Comparison of ENCODE assay signal across 12 cellular contexts in genomic region chrX:47574096-47574553, GRCh38. TPM values are rescaled to one million over a fixed set of nuclear protein-coding genes. Genes with fewer than 3 reads are reported as not detected.
A peak's percentile ranks its signal among the peaks of the same experiment; 100 is the strongest.
DNase-seq lines count a peak whose midpoint lies in the region; ATAC-seq and TF ChIP-seq lines count a peak whose summit lies in the region.
"Had no signal": no experiment of that assay in that cellular context is flagged by ENCODE, and none has a peak within 500 bp of the region (broad histone marks: within the 10 kb centered on the region; RNA-seq: fewer than 3 reads in every experiment).

No MANE protein-coding gene starts in this region.

- H3K9me3 Mint-ChIP-seq in activated naive CD8-positive, alpha-beta T cell treated with anti-CD3 and anti-CD28 coated beads for 36 hours = no peaks in the 10 kb centered on the region
- no peaks in the 10 kb centered on the region for H3K9me3 Mint-ChIP-seq in activated naive CD8-positive, alpha-beta T cell treated with anti-CD3 and anti-CD28 coated beads, Interleukin-2, amount 50 U/mL, for 24 hours
- H3K9me3 Mint-ChIP-seq in nephron (peaks cover 28% of the 10 kb centered on the region), HFFc6 (no peaks in the 10 kb centered on the region), endothelial cell (ENCODE audit: unreplicated experiment) (no peaks in the 10 kb centered on the region)
- H3K9me3 Mint-ChIP-seq: stimulated activated memory B cell treated with anti-CD40 and anti-IgM and Interleukin-4, amounts not matched to agents 10 μg/mL and 1 μg/mL and 100 μg/mL, for 72 hours had no signal

- peaks cover 7% of the 10 kb centered on the region for H3K4me1 Mint-ChIP-seq in activated naive CD8-positive, alpha-beta T cell treated with anti-CD3 and anti-CD28 coated beads for 36 hours
- peaks cover 13% of the 10 kb centered on the region for H3K4me1 Mint-ChIP-seq in activated naive CD8-positive, alpha-beta T cell treated with anti-CD3 and anti-CD28 coated beads, Interleukin-2, amount 50 U/mL, for 24 hours
- H3K4me1 Mint-ChIP-seq in nephron (peaks cover 22% of the 10 kb centered on the region), HFFc6 (ENCODE audit: low read depth) (peaks cover 41% of the 10 kb centered on the region), endothelial cell (ENCODE audit: unreplicated experiment) (peaks cover 12% of the 10 kb centered on the region)

- H3K4me3 ChIP-seq in vagina = peak overlapping the region; percentile 20 to 27

- intact Hi-C loops in left cardiac atrium (cut with DNase I) = no loop called here
- intact Hi-C loops in vagina (cut with DNase I) = no loop called here

- H3K27ac Mint-ChIP-seq in activated naive CD8-positive, alpha-beta T cell treated with anti-CD3 and anti-CD28 coated beads for 36 hours = no peak overlapping the region
- no peak overlapping the region for H3K27ac Mint-ChIP-seq in activated naive CD8-positive, alpha-beta T cell treated with anti-CD3 and anti-CD28 coated beads, Interleukin-2, amount 50 U/mL, for 24 hours
- peak overlapping the region; percentile 97 to 99 (median 98) for H3K27ac Mint-ChIP-seq in nephron
- no peak overlapping the region for H3K27ac Mint-ChIP-seq in HFFc6
- H3K27ac Mint-ChIP-seq in endothelial cell (ENCODE audit: unreplicated experiment) = no peak overlapping the region
- H3K27ac Mint-ChIP-seq: stimulated activated memory B cell treated with anti-CD40 and anti-IgM and Interleukin-4, amounts not matched to agents 10 μg/mL and 1 μg/mL and 100 μg/mL, for 72 hours had no signal

- H3K27me3 Mint-ChIP-seq in activated naive CD8-positive, alpha-beta T cell treated with anti-CD3 and anti-CD28 coated beads for 36 hours = peaks cover 10% of the 10 kb centered on the region
- peaks cover 8% of the 10 kb centered on the region for H3K27me3 Mint-ChIP-seq in activated naive CD8-positive, alpha-beta T cell treated with anti-CD3 and anti-CD28 coated beads, Interleukin-2, amount 50 U/mL, for 24 hours
- H3K27me3 Mint-ChIP-seq in nephron (ENCODE audit: low read depth) (no peaks in the 10 kb centered on the region), HFFc6 (ENCODE audit: insufficient read depth) (no peaks in the 10 kb centered on the region; the same call in 1 of the 2 replicates), endothelial cell (ENCODE audit: unreplicated experiment) (peaks cover 16% of the 10 kb centered on the region)

- peaks cover 24% of the 10 kb centered on the region for H3K36me3 Mint-ChIP-seq in activated naive CD8-positive, alpha-beta T cell treated with anti-CD3 and anti-CD28 coated beads for 36 hours
- peaks cover 16% of the 10 kb centered on the region for H3K36me3 Mint-ChIP-seq in activated naive CD8-positive, alpha-beta T cell treated with anti-CD3 and anti-CD28 coated beads, Interleukin-2, amount 50 U/mL, for 24 hours (ENCODE audit: low read depth)
- peaks cover 35% of the 10 kb centered on the region for H3K36me3 Mint-ChIP-seq in nephron (ENCODE audit: low read depth)
- peaks cover 23% of the 10 kb centered on the region for H3K36me3 Mint-ChIP-seq in HFFc6 (ENCODE audit: low read depth)
- H3K36me3 Mint-ChIP-seq in endothelial cell (ENCODE audit: low read depth, unreplicated experiment) = peaks cover 18% of the 10 kb centered on the region

- no peak for DNase-seq in activated naive CD8-positive, alpha-beta T cell treated with anti-CD3 and anti-CD28 coated beads for 36 hours
- DNase-seq in activated naive CD8-positive, alpha-beta T cell treated with anti-CD3 and anti-CD28 coated beads, Interleukin-2, amount 50 U/mL, for 24 hours = no peak
- DNase-seq in left cardiac atrium (no peak), vagina (ENCODE audit: extremely low spot score in 2 of 2) (no peak), NCI-H226 (no peak), HFFc6 (no peak), endothelial cell (ENCODE audit: low spot score) (no peak)
- DNase-seq: central memory CD4-positive, alpha-beta T cell; NCI-H1092; T-helper 9 cell had no signal

- TF ChIP-seq CTCF in nephron (IDR thresholded peaks at IDR 0.05; ENCODE audit: unreplicated experiment in 3 of 3) = no peak
- TF ChIP-seq CTCF in vagina (IDR thresholded peaks at IDR 0.05) = no peak
- TF ChIP-seq CTCF in HFFc6 (IDR thresholded peaks at IDR 0.05) = no peak
- TF ChIP-seq CTCF in endothelial cell (IDR thresholded peaks at IDR 0.05; ENCODE audit: unreplicated experiment) = no peak

- no peaks in the 10 kb centered on the region for H3K27me3 ChIP-seq in vagina

- no peaks in the 10 kb centered on the region for H3K9me3 ChIP-seq in vagina

- peak overlapping the region; percentile 32 for H3K4me3 Mint-ChIP-seq in activated naive CD8-positive, alpha-beta T cell treated with anti-CD3 and anti-CD28 coated beads for 36 hours
- H3K4me3 Mint-ChIP-seq in activated naive CD8-positive, alpha-beta T cell treated with anti-CD3 and anti-CD28 coated beads, Interleukin-2, amount 50 U/mL, for 24 hours = no peak overlapping the region
- H3K4me3 Mint-ChIP-seq in nephron (peak overlapping the region; percentile 61 to 68 (median 66)), HFFc6 (no peak overlapping the region), endothelial cell (ENCODE audit: unreplicated experiment) (no peak overlapping the region)
- H3K4me3 Mint-ChIP-seq: stimulated activated memory B cell treated with anti-CD40 and anti-IgM and Interleukin-4, amounts not matched to agents 10 μg/mL and 1 μg/mL and 100 μg/mL, for 72 hours had no signal

- ATAC-seq in activated naive CD8-positive, alpha-beta T cell treated with anti-CD3 and anti-CD28 coated beads, Interleukin-2, amount 50 U/mL, for 24 hours = no peak
- ATAC-seq in left cardiac atrium = peak; percentile 44 to 50
- ATAC-seq: stimulated activated memory B cell treated with anti-CD40 and anti-IgM and Interleukin-4, amounts not matched to agents 10 μg/mL and 1 μg/mL and 100 μg/mL, for 72 hours had no signal

- H3K27ac ChIP-seq in vagina = peak overlapping the region; percentile 51

- no peaks in the 10 kb centered on the region for H3K36me3 ChIP-seq in vagina

- H3K4me1 ChIP-seq in vagina = no peaks in the 10 kb centered on the region

- no peak for TF ChIP-seq POLR2A in vagina (IDR thresholded peaks at IDR 0.05)

RNA-seq across cellular contexts. Expression of gene TIMP1, which starts 8.1 kb away (rescaled TPM):
- 1 to 10 TPM; 2.7 to 3.2 TPM for total RNA-seq in activated naive CD8-positive, alpha-beta T cell treated with anti-CD3 and anti-CD28 coated beads for 36 hours
- total RNA-seq in left cardiac atrium (100 to 1,000 TPM; 377 to 605 TPM), vagina (309 TPM), endothelial cell (ENCODE audit: unreplicated experiment) (267 TPM)
- 1,000 to 10,000 TPM in 3 of 6 experiments, 100 to 1,000 TPM in 3; 815 to 1,568 (median 980) TPM for total RNA-seq in HFFc6 (2021; fragmentation: NEBNext Ultra II Directional; extraction: Animal tissue kit (Norgen Biotek cat#: 25700))

RNA-seq across cellular contexts. Expression of gene ARAF, which starts 13.1 kb away (rescaled TPM):
- total RNA-seq in activated naive CD8-positive, alpha-beta T cell treated with anti-CD3 and anti-CD28 coated beads for 36 hours = 10 to 100 TPM; 65.1 to 70.8 TPM
- total RNA-seq in left cardiac atrium (10 to 100 TPM; 64.4 to 75.0 TPM), vagina (31.4 TPM), endothelial cell (ENCODE audit: unreplicated experiment) (49.4 TPM)
- 10 to 100 TPM; 68.8 to 80.7 (median 75.3) TPM for total RNA-seq in HFFc6 (2021; fragmentation: NEBNext Ultra II Directional; extraction: Animal tissue kit (Norgen Biotek cat#: 25700))

RNA-seq across cellular contexts. Expression of gene SYN1, which starts 45.5 kb away (rescaled TPM):
- total RNA-seq in activated naive CD8-positive, alpha-beta T cell treated with anti-CD3 and anti-CD28 coated beads for 36 hours = 1 to 10 TPM in 1 of 2 experiments, under 1 TPM in 1; 0.91 to 1.4 TPM
- 1 to 10 TPM; 4.4 to 7.0 TPM for total RNA-seq in left cardiac atrium
- 2.7 TPM for total RNA-seq in vagina
- under 1 TPM in 5 of 6 experiments, not detected in 1; 0.13 to 0.31 (median 0.19) TPM for total RNA-seq in HFFc6 (2021; fragmentation: NEBNext Ultra II Directional; extraction: Animal tissue kit (Norgen Biotek cat#: 25700))
- total RNA-seq in endothelial cell (ENCODE audit: unreplicated experiment) = 2.9 TPM

RNA-seq across cellular contexts. Expression of gene CFP, which starts 55.6 kb away (rescaled TPM):
- 1 to 10 TPM in 1 of 2 experiments, under 1 TPM in 1; 0.90 to 1.9 TPM for total RNA-seq in activated naive CD8-positive, alpha-beta T cell treated with anti-CD3 and anti-CD28 coated beads for 36 hours
- total RNA-seq in left cardiac atrium = 10 to 100 TPM in 1 of 2 donors, 1 to 10 TPM in 1; 3.9 to 10.9 TPM
- 0.74 TPM for total RNA-seq in vagina
- total RNA-seq in HFFc6 (2021; fragmentation: NEBNext Ultra II Directional; extraction: Animal tissue kit (Norgen Biotek cat#: 25700)) = under 1 TPM; 0.05 to 0.28 (median 0.13) TPM
- total RNA-seq in endothelial cell (ENCODE audit: unreplicated experiment) = 27.5 TPM

Comparison
In these comparisons a context has a peak if more than half of its experiments do, and no peak if none do; other contexts are left out.
1. H3K4me3 Mint-ChIP-seq: peak in activated naive CD8-positive, alpha-beta T cell treated with anti-CD3 and anti-CD28 coated beads for 36 hours (single experiment) and nephron (3 of 3); none in activated naive CD8-positive, alpha-beta T cell treated with anti-CD3 and anti-CD28 coated beads, Interleukin-2, amount 50 U/mL, for 24 hours (single experiment), HFFc6 (single experiment) and endothelial cell (single experiment).
2. H3K27ac Mint-ChIP-seq: peak in nephron (3 of 3); none in activated naive CD8-positive, alpha-beta T cell treated with anti-CD3 and anti-CD28 coated beads for 36 hours (single experiment), activated naive CD8-positive, alpha-beta T cell treated with anti-CD3 and anti-CD28 coated beads, Interleukin-2, amount 50 U/mL, for 24 hours (single experiment), HFFc6 (single experiment) and endothelial cell (single experiment).
3. RNA of gene TIMP1, which starts 8.1 kb away (total RNA-seq): 815 to 1,568 TPM in HFFc6, 377 to 605 TPM in left cardiac atrium, 309 TPM in vagina (single experiment) and 267 TPM in endothelial cell (single experiment); 2.7 to 3.2 TPM in activated naive CD8-positive, alpha-beta T cell treated with anti-CD3 and anti-CD28 coated beads for 36 hours; every median in the first group is over 10 times any median in the second.